In the genomic region with DNA sequence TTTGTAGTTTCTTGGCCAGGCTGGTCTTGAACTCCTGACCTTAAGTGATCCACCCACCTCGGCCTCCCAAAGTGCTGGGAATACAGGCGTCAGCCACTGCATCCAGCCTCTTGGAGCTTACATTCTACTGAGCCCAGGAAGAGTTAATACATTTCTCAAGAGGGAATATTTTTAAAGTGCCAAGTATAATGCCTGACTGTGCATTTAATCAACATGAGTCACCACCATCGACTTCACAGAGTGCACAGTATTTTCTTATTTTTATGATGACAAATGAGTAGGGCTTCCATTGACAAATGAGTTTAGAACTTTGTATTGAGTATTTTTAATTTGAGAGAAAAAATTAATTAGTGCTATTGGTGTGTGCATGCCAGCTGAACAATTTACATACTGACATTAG, we compare ENCODE assay signal across 12 cellular contexts.
DNase-seq lines count a peak whose midpoint lies in the region; ATAC-seq and TF ChIP-seq lines count a peak whose summit lies in the region.
"Had no signal": no experiment of that assay in that cellular context is flagged by ENCODE, and none has a peak within 500 bp of the region (broad histone marks: within the 10 kb centered on the region; RNA-seq: fewer than 3 reads in every experiment).

No MANE protein-coding gene starts in this region.

- TF ChIP-seq CTCF in SK-N-SH (IDR thresholded peaks at IDR 0.05), result no peak
- TF ChIP-seq CTCF in fibroblast of villous mesenchyme (IDR thresholded peaks at IDR 0.05; ENCODE audit: insufficient read depth, low read depth, low read length), result no peak

- no peak overlapping the region for H3K9ac ChIP-seq in SK-N-SH

- no peak for TF ChIP-seq RAD21 in SK-N-SH (IDR thresholded peaks at IDR 0.05; ENCODE audit: low read length)

- peak; percentile 71 for DNase-seq in GM03348 (ENCODE audit: low spot score)
- no peak for DNase-seq in SK-N-SH
- peak; percentile 69 for DNase-seq in fibroblast of villous mesenchyme (ENCODE audit: low read depth)
- DNase-seq in skeletal muscle cell (ENCODE audit: low read depth), result peak; percentile 40
- DNase-seq in left lobe of liver (ENCODE audit: low spot score), result no peak
- DNase-seq in cerebellar nuclear complex (lab: John Stamatoyannopoulos, UW), result no peak
- DNase-seq in cerebellar cortex (ENCODE audit: low spot score), result no peak
- DNase-seq: effector CD4-positive, alpha-beta T cell had no signal

- H4K20me1 ChIP-seq in SK-N-SH (ENCODE audit: insufficient read depth), result 0 out of 2 replicates have a peak, but pooled peaks cover 3% of the 10 kb centered on the region

- no peak overlapping the region for H2AFZ ChIP-seq in SK-N-SH (ENCODE audit: low read depth)

- CTCF ChIA-PET in SK-N-SH (lab: Yijun Ruan, JAX), result no interaction called here

- POLR2A ChIA-PET in SK-N-SH (lab: Yijun Ruan, JAX), result no interaction called here

- no peak overlapping the region for H3K4me2 ChIP-seq in SK-N-SH

- H3F3A ChIP-seq in SK-N-SH (replicated peaks; ENCODE audit: insufficient read depth), result peaks cover 8% of the 10 kb centered on the region

- H3K4me1 ChIP-seq in SK-N-SH (ENCODE audit: control insufficient read depth in 1 of 2, insufficient read depth in 2 of 2, low read depth in 1 of 2, low read length in 1 of 2), result peaks cover 0 to 13% of the 10 kb centered on the region in 2 experiments; a peak in 1 of 4 replicates

- no peaks in the 10 kb centered on the region for H3K9me2 ChIP-seq in SK-N-SH

- H3K9me3 ChIP-seq in SK-N-SH, result no peaks in the 10 kb centered on the region

- H3K4me3 ChIP-seq in SK-N-SH (ENCODE audit: low read depth in 2 of 2, low read length in 1 of 2) (no peak overlapping the region), fibroblast of villous mesenchyme (ENCODE audit: low read depth, low read length) (no peak overlapping the region), skeletal muscle cell (ENCODE audit: low read depth, low read length) (no peak overlapping the region)
- H3K4me3 ChIP-seq: skin epidermis had no signal

- 0 out of 4 replicates have a peak, but pooled peaks of 1 of the 2 experiments have one; percentile 12 for TF ChIP-seq EP300 in SK-N-SH (IDR thresholded peaks at IDR 0.05; ENCODE audit: borderline replicate concordance in 1 of 2, low read depth in 1 of 2, low read length in 1 of 2)

- H3K27ac ChIP-seq in SK-N-SH (ENCODE audit: low read depth in 2 of 2, low read length in 1 of 2), result peak overlapping the region in 1 of 2 experiments; percentile 63; a peak in 3 of 4 replicates

- WGBS in SK-N-SH (ENCODE audit: low lambda C conversion rate), result 4% methylated on average over 3 of the region's 3 CpGs

- ATAC-seq in left lobe of liver, result no peak
- no peak for ATAC-seq in GM19455 (IDR thresholded peaks at IDR 0.05; ENCODE audit: unreplicated experiment)
- ATAC-seq: stimulated activated memory B cell treated with anti-CD40 and anti-IgM and Interleukin-4, amounts not matched to agents 10 μg/mL and 1 μg/mL and 100 μg/mL, for 72 hours; WTC11 had no signal

- H3K79me2 ChIP-seq in SK-N-SH (ENCODE audit: insufficient read depth), result peaks cover 82% of the 10 kb centered on the region

- no peaks in the 10 kb centered on the region for H3K27me3 ChIP-seq in SK-N-SH (ENCODE audit: insufficient read depth)

- peaks cover 0 to 6% of the 10 kb centered on the region in 2 experiments for H3K36me3 ChIP-seq in SK-N-SH (replicated peaks in 1 of 2; ENCODE audit: control insufficient read depth in 1 of 2, insufficient read depth in 2 of 2, low read length in 1 of 2)

TF ChIP-seq in SK-N-SH, 30 proteins besides CTCF, POLR2A, EP300 and RAD21:
- peak; percentile 79 for TF ChIP-seq JUND (IDR thresholded peaks at IDR 0.05)
- no peak for TF ChIP-seq YY1 (IDR thresholded peaks at IDR 0.05; ENCODE audit: low read depth)
- TF ChIP-seq NRF1 (IDR thresholded peaks at IDR 0.05; ENCODE audit: low read depth, low read length), result no peak
- TF ChIP-seq NFIC (IDR thresholded peaks at IDR 0.05; ENCODE audit: borderline replicate concordance), result 0 out of 2 replicates have a peak, but pooled peaks have one; percentile 29
- no peak for TF ChIP-seq EZH2phosphoT487 (IDR thresholded peaks at IDR 0.05; ENCODE audit: borderline replicate concordance, low read depth)
- no peak for TF ChIP-seq ELF1 (IDR thresholded peaks at IDR 0.05)
- peak; percentile 69 for TF ChIP-seq FOSL2 (IDR thresholded peaks at IDR 0.05; ENCODE audit: borderline replicate concordance, low read depth)
- TF ChIP-seq TEAD4 (IDR thresholded peaks at IDR 0.05; ENCODE audit: borderline replicate concordance, insufficient read depth), result no peak
- TF ChIP-seq TAF1 (IDR thresholded peaks at IDR 0.05; ENCODE audit: borderline replicate concordance, low read depth, low read length), result no peak
- TF ChIP-seq, protein P1, sequence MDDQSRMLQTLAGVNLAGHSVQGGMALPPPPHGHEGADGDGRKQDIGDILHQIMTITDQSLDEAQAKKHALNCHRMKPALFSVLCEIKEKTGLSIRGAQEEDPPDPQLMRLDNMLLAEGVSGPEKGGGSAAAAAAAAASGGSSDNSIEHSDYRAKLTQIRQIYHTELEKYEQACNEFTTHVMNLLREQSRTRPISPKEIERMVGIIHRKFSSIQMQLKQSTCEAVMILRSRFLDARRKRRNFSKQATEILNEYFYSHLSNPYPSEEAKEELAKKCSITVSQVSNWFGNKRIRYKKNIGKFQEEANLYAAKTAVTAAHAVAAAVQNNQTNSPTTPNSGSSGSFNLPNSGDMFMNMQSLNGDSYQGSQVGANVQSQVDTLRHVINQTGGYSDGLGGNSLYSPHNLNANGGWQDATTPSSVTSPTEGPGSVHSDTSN (IDR thresholded peaks at IDR 0.05), result peak; percentile 56
- 0 out of 2 replicates have a peak, but pooled peaks have one; percentile 12 for TF ChIP-seq RXRA (IDR thresholded peaks at IDR 0.05; ENCODE audit: borderline replicate concordance, low read depth)

Comparison
In these comparisons a context has a peak if more than half of its experiments do, and no peak if none do; other contexts are left out.
1. DNase-seq: peak in GM03348 (single experiment), fibroblast of villous mesenchyme (single experiment) and skeletal muscle cell (single experiment); none in SK-N-SH (single experiment), left lobe of liver (single experiment), cerebellar nuclear complex (0 of 2) and cerebellar cortex (single experiment).